ENCODE assay signal across 8 cellular contexts in genomic region chr1:116737020-116737854, GRCh38. TPM values are rescaled to one million over a fixed set of nuclear protein-coding genes. Genes with fewer than 3 reads are reported as not detected.
A peak's percentile ranks its signal among the peaks of the same experiment; 100 is the strongest.
DNase-seq lines count a peak whose midpoint lies in the region; FAIRE-seq and TF ChIP-seq lines count a peak whose summit lies in the region.

No MANE protein-coding gene starts in this region.

- peak; percentile 43 to 68 (median 54) for TF ChIP-seq CTCF in ascending aorta (IDR thresholded peaks at IDR 0.05)
- peak; percentile 61 to 84 (median 75) for TF ChIP-seq CTCF in spleen (IDR thresholded peaks at IDR 0.05 in 8 of 11, conservative IDR thresholded peaks at IDR 0.05 in 3 of 11)

- H3K4me3 ChIP-seq in ascending aorta (no peak overlapping the region), spleen (peak overlapping the region in 2 of 8 donors; percentile 3 to 31)

- H3K9me3 ChIP-seq in ascending aorta: no peaks in the 10 kb centered on the region
- peaks cover 0 to 8% (median under 1%) of the 10 kb centered on the region in 8 donors for H3K9me3 ChIP-seq in spleen

- whole genome bisulfite sequencing in spleen, 5 donors: 46 to 52% (median 49%) methylated on average over 8 of the region's 8 CpGs

- DNase-seq in EH (ENCODE audit: low read depth) (peak; percentile 54), H54 (ENCODE audit: insufficient read length, low spot score) (peak; percentile 36), NCI-H1092 (lab: John Stamatoyannopoulos, UW) (peak; percentile 12), T-helper 22 cell (ENCODE audit: low read depth) (peak; percentile 58), ascending aorta (ENCODE audit: low spot score in 2 of 2) (no peak), hypothalamus (lab: John Stamatoyannopoulos, UW) (peak in 33 of 51 donors; percentile 3 to 68 (median 17)), spleen (peak; percentile 84), NCI-H1048 (lab: John Stamatoyannopoulos, UW) (no peak)

- H3K27ac ChIP-seq in ascending aorta (no peak overlapping the region), spleen (peak overlapping the region; percentile 11 to 84 (median 63))

- no peak for FAIRE-seq in H54 (lab: Jason Lieb, UNC)

- TF ChIP-seq POLR2A in H54 (IDR thresholded peaks at IDR 0.05; ENCODE audit: low read depth, low read length): no peak
- TF ChIP-seq POLR2A in spleen (IDR thresholded peaks at IDR 0.05): no peak

- no peaks in the 10 kb centered on the region for H3K4me1 ChIP-seq in ascending aorta
- peaks cover 11 to 38% (median 26%) of the 10 kb centered on the region in 6 donors for H3K4me1 ChIP-seq in spleen

- H3K27me3 ChIP-seq in ascending aorta (no peaks in the 10 kb centered on the region), spleen (replicated peaks in 1 of 7) (no peaks in the 10 kb centered on the region)

- intact Hi-C loops in ascending aorta (cut with DNase I) (loop anchor here (1.0 kb wide), 1 partner anchor 318 kb away; no protein-coding TSS in a partner anchor), spleen (cut with DNase I; ENCODE audit: low total_unique reads) (loop anchor here (5.0 kb wide), 2 partner anchors 80 to 320 kb away; no protein-coding TSS in a partner anchor)

- H3K36me3 ChIP-seq in ascending aorta: no peaks in the 10 kb centered on the region
- no peaks in the 10 kb centered on the region for H3K36me3 ChIP-seq in spleen

RNA-seq across cellular contexts. Expression of gene CD2, which starts 17.0 kb away (rescaled TPM):
- not detected for total RNA-seq in ascending aorta
- 10 to 100 TPM; 24.4 to 50.5 (median 35.4) TPM for total RNA-seq in spleen
- 10 to 100 TPM; 21.6 to 25.5 (median 21.8) TPM for polyA plus RNA-seq in spleen

Comparison
In these comparisons a context has a peak if more than half of its experiments do, and no peak if none do; other contexts are left out.
1. DNase-seq: peak in EH (single experiment), H54 (single experiment), NCI-H1092 (single experiment), T-helper 22 cell (single experiment), hypothalamus (33 of 51) and spleen (single experiment); none in ascending aorta (0 of 2) and NCI-H1048 (single experiment).
2. H3K27ac ChIP-seq: peak in spleen (8 of 8); none in ascending aorta (0 of 2).
3. RNA of gene CD2, which starts 17.0 kb away (total RNA-seq): 24.4 to 50.5 TPM in spleen; not detected in ascending aorta (single experiment); every median in the first group is over 10 times any median in the second.